Comparison of ENCODE assay signal across 10 cellular contexts in the genomic region with DNA sequence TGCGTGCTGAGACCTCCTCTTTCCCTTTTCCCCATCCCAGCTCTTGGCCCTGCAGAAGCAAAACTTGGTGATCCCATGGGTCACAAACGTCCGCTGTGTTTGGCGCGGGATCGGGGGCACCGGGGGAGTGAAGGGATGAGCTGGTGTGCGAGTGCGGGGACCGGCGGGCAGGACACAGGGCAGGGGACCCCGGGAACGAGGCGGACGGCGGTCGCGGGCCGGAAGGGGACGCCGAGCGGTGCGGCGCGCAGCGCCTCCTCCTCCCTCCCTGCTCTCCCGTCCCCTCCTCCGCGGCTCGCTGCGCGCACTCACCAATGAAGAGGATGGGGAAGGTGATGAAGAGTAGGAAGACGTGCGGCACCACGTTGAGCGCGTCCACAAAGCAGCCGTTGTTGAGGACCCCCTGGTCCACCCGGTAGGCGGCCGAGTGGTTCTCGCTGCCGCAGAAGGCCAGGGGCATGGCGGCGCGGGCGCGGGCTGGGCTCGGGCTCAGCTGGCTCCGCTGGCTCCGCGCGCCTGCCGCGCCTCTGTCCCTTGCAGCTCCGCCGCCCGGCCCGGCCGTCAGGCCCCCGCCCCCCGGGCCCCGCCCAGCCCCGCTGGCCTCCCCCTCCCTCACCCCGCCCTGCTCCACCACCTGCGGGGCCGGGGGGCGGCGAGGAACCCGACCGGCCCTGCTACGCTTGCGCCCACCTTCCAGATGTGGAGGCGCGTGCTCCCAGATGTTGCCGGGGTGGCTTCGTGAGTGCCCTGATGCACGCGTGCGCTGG. TPM values are rescaled to one million over a fixed set of nuclear protein-coding genes. Genes with fewer than 3 reads are reported as not detected.
DNase-seq lines count a peak whose midpoint lies in the region; ATAC-seq, FAIRE-seq and TF ChIP-seq lines count a peak whose summit lies in the region.
"Had no signal": no experiment of that assay in that cellular context is flagged by ENCODE, and none has a peak within 500 bp of the region (broad histone marks: within the 10 kb centered on the region; RNA-seq: fewer than 3 reads in every experiment).

ABCC8 (minus strand) TSS at position 529 of the 767 bp plus-strand sequence; CDS start at position 460, 69 bp downstream.

- no peak within 1 kb of the TSS for H3K4me2 ChIP-seq in OCI-LY7 (ENCODE audit: low read length)

- BruUV-seq in OCI-LY7 (replicated peaks; lab: Mats Ljungman, UMichigan) = no TSS peak

- intact Hi-C loops in heart right ventricle (cut with DNase I) (no loop called here), sigmoid colon (cut with DNase I) (no loop called here), OCI-LY7 (cut with micrococcal nuclease; ENCODE audit: unreplicated experiment) (no loop called here)

- no peaks in the 10 kb centered on the region for H3K36me3 ChIP-seq in HAP-1 (replicated peaks)
- no peaks in the 10 kb centered on the region for H3K36me3 ChIP-seq in heart right ventricle
- H3K36me3 ChIP-seq in sigmoid colon = no peaks in the 10 kb centered on the region
- no peaks in the 10 kb centered on the region for H3K36me3 ChIP-seq in OCI-LY7 (ENCODE audit: insufficient read depth, low read length)

- peak in 6 of 8 donors; percentile 15 to 69 (median 35) for ATAC-seq in heart right ventricle

- peak; percentile 2 to 53 for DNase-seq in HAP-1 (ENCODE audit: low spot score in 2 of 2)
- DNase-seq in NCI-H748 (lab: John Stamatoyannopoulos, UW; ENCODE audit: unreplicated experiment) = peak; percentile 72
- no peak for DNase-seq in heart right ventricle
- no peak for DNase-seq in sigmoid colon
- DNase-seq in OCI-M2 (lab: John Stamatoyannopoulos, UW; ENCODE audit: unreplicated experiment) = no peak
- no peak for DNase-seq in OCI-LY7 (ENCODE audit: low spot score)
- no peak for DNase-seq in medulla oblongata (ENCODE audit: extremely low spot score)
- no peak for DNase-seq in HTR-8/SVneo (ENCODE audit: insufficient read length, low spot score)

- TF ChIP-seq POLR2A in sigmoid colon (IDR thresholded peaks at IDR 0.05) = no peak

- H4K20me1 ChIP-seq in OCI-LY7 (ENCODE audit: insufficient read depth, low read length) = no peaks in the 10 kb centered on the region

- TF ChIP-seq CTCF in heart right ventricle (IDR thresholded peaks at IDR 0.05) (no peak), sigmoid colon (IDR thresholded peaks at IDR 0.05) (no peak), OCI-LY7 (conservative IDR thresholded peaks at IDR 0.05; ENCODE audit: low read length) (no peak)

- H3K27me3 ChIP-seq in HAP-1 (ENCODE audit: low read depth) (peaks cover 17% of the 10 kb centered on the region; the same call in 1 of the 2 replicates), heart right ventricle (peaks cover 0 to 75% (median 51%) of the 10 kb centered on the region in 7 donors), sigmoid colon (peaks cover 21 to 63% (median 44%) of the 10 kb centered on the region in 3 donors)

- POLR2A ChIA-PET in OCI-LY7 (lab: Charles Lee) = no interaction called here

- no peak for TF ChIP-seq EP300 in sigmoid colon (IDR thresholded peaks at IDR 0.05)

- WGBS in heart right ventricle, 2 donors = 0 to 1% methylated on average over 57 to 80 of the region's 80 CpGs
- WGBS in sigmoid colon, 2 donors = 2% methylated on average over 80 of the region's 80 CpGs

- FAIRE-seq in HTR-8/SVneo (lab: Jason Lieb, UNC) = no peak

- H3K9me3 ChIP-seq in HAP-1 (no peaks in the 10 kb centered on the region), heart right ventricle (no peaks in the 10 kb centered on the region), sigmoid colon (no peaks in the 10 kb centered on the region), OCI-LY7 (ENCODE audit: low read length) (no peaks in the 10 kb centered on the region)

- H2AFZ ChIP-seq in OCI-LY7 (ENCODE audit: low read length) = no peak within 1 kb of the TSS

- H3K79me2 ChIP-seq in OCI-LY7 (ENCODE audit: insufficient read depth, low read depth, low read length) = no peaks in the 10 kb centered on the region

- peaks cover 8% of the 10 kb centered on the region for H3K4me1 ChIP-seq in HAP-1
- peaks cover 0 to 12% (median 0%) of the 10 kb centered on the region in 9 donors for H3K4me1 ChIP-seq in heart right ventricle
- peaks cover 0 to 20% (median 15%) of the 10 kb centered on the region in 4 donors for H3K4me1 ChIP-seq in sigmoid colon
- H3K4me1 ChIP-seq in OCI-LY7 (ENCODE audit: insufficient read depth, low read length, poor library complexity, severe bottlenecking) = no peaks in the 10 kb centered on the region

- H3K4me3 ChIP-seq in HAP-1 (peak within 1 kb of the TSS; percentile 41), heart right ventricle (peak within 1 kb of the TSS in 9 of 10 donors; percentile 31 to 57 (median 53)), sigmoid colon (peak within 1 kb of the TSS in 3 of 4 donors; percentile 17 to 32 (median 32)), OCI-LY7 (ENCODE audit: low read depth, low read length, poor library complexity, severe bottlenecking) (no peak within 1 kb of the TSS)

- H3K9me2 ChIP-seq in OCI-LY7 (ENCODE audit: insufficient read depth, low read length) = no peaks in the 10 kb centered on the region

- CTCF ChIA-PET in OCI-LY7 (lab: Charles Lee; ENCODE audit: unreplicated experiment) = no interaction called here

- H3K27ac ChIP-seq in heart right ventricle (no peak within 1 kb of the TSS), sigmoid colon (no peak within 1 kb of the TSS), OCI-LY7 (ENCODE audit: low read depth, low read length, poor library complexity, severe bottlenecking) (no peak within 1 kb of the TSS)

- in situ Hi-C loops in HAP-1 (cut with MboI; ENCODE audit: low sequenced_read_pairs) = loop anchor here (5.0 kb wide), 1 partner anchor 84 kb away; no protein-coding TSS in a partner anchor

RNA-seq across cellular contexts. Expression of gene ABCC8, which starts in this region (rescaled TPM):
- total RNA-seq in heart right ventricle = 1 to 10 TPM in 9 of 10 donors, under 1 TPM in 1; 0.47 to 7.5 (median 4.9) TPM
- polyA plus RNA-seq in heart right ventricle = 1 to 10 TPM; 1.3 to 8.6 TPM
- total RNA-seq in sigmoid colon = 1 to 10 TPM; 1.8 to 9.7 (median 3.9) TPM
- 1 to 10 TPM in 2 of 3 donors, under 1 TPM in 1; 0.23 to 4.2 (median 2.6) TPM for polyA plus RNA-seq in sigmoid colon
- total RNA-seq in OCI-LY7 (2014; rRNA removed; shearing (Covaris generic)) = not detected in 2 replicates
- total RNA-seq in OCI-LY7 (2022) = not detected in 2 replicates
- total RNA-seq: activated naive CD4-positive, alpha-beta T cell treated with anti-CD3 and anti-CD28 coated beads, Interleukin-2, amount 50 U/mL, for 72 hours; RPMI7951 had no signal

Comparison
In these comparisons a context has a peak if more than half of its experiments do, and no peak if none do; other contexts are left out.
1. DNase-seq: peak in HAP-1 (2 of 2) and NCI-H748 (single experiment); none in heart right ventricle (0 of 2), sigmoid colon (single experiment), OCI-M2 (single experiment), OCI-LY7 (single experiment), medulla oblongata (single experiment) and HTR-8/SVneo (single experiment).